ENCODE assay signal across 18 cellular contexts in genomic region chr11:70229737-70230136, GRCh38. TPM values are rescaled to one million over a fixed set of nuclear protein-coding genes. Genes with fewer than 3 reads are reported as not detected.
DNase-seq lines count a peak whose midpoint lies in the region; ATAC-seq, FAIRE-seq and TF ChIP-seq lines count a peak whose summit lies in the region.
"Had no signal": no experiment of that assay in that cellular context is flagged by ENCODE, and none has a peak within 500 bp of the region (broad histone marks: within the 10 kb centered on the region; RNA-seq: fewer than 3 reads in every experiment).

No MANE protein-coding gene starts in this region.

- H4K20me1 ChIP-seq in GM23338 (replicated peaks; ENCODE audit: insufficient read depth) = no peaks in the 10 kb centered on the region

- no peak overlapping the region for H3K27ac ChIP-seq in GM23338 (ENCODE audit: low read depth)
- no peak overlapping the region for H3K27ac ChIP-seq in endodermal cell (ENCODE audit: low read depth, low read length)
- no peak overlapping the region for H3K27ac ChIP-seq in small intestine (ENCODE audit: low read depth in 1 of 2, low read length in 1 of 2)

- no peaks in the 10 kb centered on the region for H3K36me3 ChIP-seq in GM23338 (ENCODE audit: insufficient read depth)
- H3K36me3 ChIP-seq in endodermal cell (ENCODE audit: control insufficient read depth, insufficient read depth, low read length) = no peaks in the 10 kb centered on the region
- H3K36me3 ChIP-seq in small intestine (ENCODE audit: control insufficient read depth in 2 of 2, insufficient read depth in 2 of 2, low read length in 2 of 2) = no peaks in the 10 kb centered on the region

- H3K4me1 ChIP-seq in GM23338 (ENCODE audit: insufficient read depth) (no peaks in the 10 kb centered on the region; the same call in 1 of the 2 replicates), endodermal cell (ENCODE audit: control insufficient read depth, insufficient read depth, low read length) (peaks cover 4% of the 10 kb centered on the region), small intestine (ENCODE audit: control insufficient read depth in 2 of 2, insufficient read depth in 1 of 2, low read depth in 1 of 2, low read length in 1 of 2) (peaks cover 4% of the 10 kb centered on the region in 2 donors)

- H3K4me2 ChIP-seq in GM23338 = no peak overlapping the region

- no peak for DNase-seq in GM23338 (ENCODE audit: low spot score)
- no peak for DNase-seq in endodermal cell
- DNase-seq in nephron progenitor cell = no peak
- peak; percentile 43 for DNase-seq in small intestine
- DNase-seq in activated naive CD4-positive, alpha-beta T cell treated with Interleukin-2 at 50 U/mL for 16 hours = no peak
- no peak for DNase-seq in SK-N-DZ (ENCODE audit: low spot score)
- no peak for DNase-seq in activated gamma-delta T cell (lab: John Stamatoyannopoulos, UW)
- DNase-seq: C1 segment of cervical spinal cord; CD4-positive, alpha-beta memory T cell; COR-L47; DMS153; DND-41; GDM1; H7; HCEC 1CT had no signal

- H3K9me3 Mint-ChIP-seq in GM23338 (no peaks in the 10 kb centered on the region), endodermal cell (peaks cover 2% of the 10 kb centered on the region), nephron progenitor cell (no peaks in the 10 kb centered on the region)
- H3K9me3 Mint-ChIP-seq: CD4-positive, alpha-beta memory T cell had no signal

- FAIRE-seq in small intestine (lab: Jason Lieb, UNC) = no peak
- FAIRE-seq: GM12878, H1 had no signal

- H3K4me3 ChIP-seq in GM23338 (no peak overlapping the region), endodermal cell (ENCODE audit: low read length) (no peak overlapping the region), small intestine (ENCODE audit: low read depth in 1 of 2, low read length in 2 of 2) (no peak overlapping the region)
- H3K4me3 ChIP-seq: GM12878 had no signal

- H3K9me3 ChIP-seq in endodermal cell (ENCODE audit: control insufficient read depth, low read length) = peaks cover 4% of the 10 kb centered on the region
- peaks cover 1% of the 10 kb centered on the region for H3K9me3 ChIP-seq in small intestine (ENCODE audit: control insufficient read depth, low read depth)

- 88 to 91% methylated on average over 3 to 10 of the region's 10 CpGs for WGBS in endodermal cell (ENCODE audit: insufficient coverage in 1 of 2, insufficient read length in 1 of 2), 2 experiments
- WGBS in small intestine, 3 donors = 53 to 70% (median 68%) methylated on average over 10 of the region's 10 CpGs

- H3K27me3 ChIP-seq in GM23338 (ENCODE audit: insufficient read depth) (no peaks in the 10 kb centered on the region), endodermal cell (ENCODE audit: control insufficient read depth, insufficient read depth, low read length, poor library complexity, severe bottlenecking) (no peaks in the 10 kb centered on the region), small intestine (ENCODE audit: control insufficient read depth in 2 of 2, insufficient read depth in 2 of 2, low read length in 2 of 2) (no peaks in the 10 kb centered on the region)

- peaks cover 20% of the 10 kb centered on the region for H3K4me1 Mint-ChIP-seq in GM23338
- H3K4me1 Mint-ChIP-seq in endodermal cell = peaks cover 40% of the 10 kb centered on the region
- peaks cover 29% of the 10 kb centered on the region for H3K4me1 Mint-ChIP-seq in nephron progenitor cell
- H3K4me1 Mint-ChIP-seq: CD4-positive, alpha-beta memory T cell had no signal

- H3K27ac Mint-ChIP-seq in GM23338 (no peak overlapping the region), endodermal cell (peak overlapping the region; percentile 10), nephron progenitor cell (peak overlapping the region; percentile 51)
- H3K27ac Mint-ChIP-seq: CD4-positive, alpha-beta memory T cell had no signal

- H3K79me2 ChIP-seq in GM23338 (replicated peaks; ENCODE audit: insufficient read depth) = no peaks in the 10 kb centered on the region

- H3K36me3 Mint-ChIP-seq in GM23338 (ENCODE audit: low read depth) (no peaks in the 10 kb centered on the region), endodermal cell (ENCODE audit: low read depth) (peaks cover 13% of the 10 kb centered on the region), nephron progenitor cell (ENCODE audit: low read depth) (no peaks in the 10 kb centered on the region)
- H3K36me3 Mint-ChIP-seq: CD4-positive, alpha-beta memory T cell had no signal

- peak overlapping the region; percentile 14; the same call in 1 of the 2 replicates for H2AFZ ChIP-seq in GM23338

- no peaks in the 10 kb centered on the region for H3K9me2 ChIP-seq in GM23338 (ENCODE audit: insufficient read depth)

- H3K4me3 Mint-ChIP-seq in GM23338 = no peak overlapping the region
- no peak overlapping the region for H3K4me3 Mint-ChIP-seq in endodermal cell
- H3K4me3 Mint-ChIP-seq in nephron progenitor cell = no peak overlapping the region
- H3K4me3 Mint-ChIP-seq: CD4-positive, alpha-beta memory T cell had no signal

- H3F3A ChIP-seq in GM23338 (replicated peaks; ENCODE audit: low read depth) = no peaks in the 10 kb centered on the region

- H3K9ac ChIP-seq in endodermal cell (ENCODE audit: extremely low read depth, low read length, poor library complexity, severe bottlenecking) = no peak overlapping the region

- peaks cover 10% of the 10 kb centered on the region for H3K27me3 Mint-ChIP-seq in GM23338 (ENCODE audit: insufficient read depth, low read depth, poor library complexity)
- H3K27me3 Mint-ChIP-seq in endodermal cell (ENCODE audit: insufficient read depth) = no peaks in the 10 kb centered on the region
- H3K27me3 Mint-ChIP-seq in nephron progenitor cell (ENCODE audit: low read depth, poor library complexity) = peaks cover 20% of the 10 kb centered on the region

- ATAC-seq in GM23338 (no peak), GM18511 (IDR thresholded peaks at IDR 0.05; ENCODE audit: unreplicated experiment) (no peak)
- ATAC-seq: GM12878 had no signal

- no peak for TF ChIP-seq CTCF in GM23338 (conservative IDR thresholded peaks at IDR 0.05; ENCODE audit: low read depth in 2 of 2)
- no peak for TF ChIP-seq CTCF in endodermal cell (conservative IDR thresholded peaks at IDR 0.05)
- no peak for TF ChIP-seq CTCF in nephron progenitor cell (IDR thresholded peaks at IDR 0.05)

TF ChIP-seq in GM23338, 12 proteins besides CTCF, POLR2A, EP300 and RAD21 (continues in another document):
- TF ChIP-seq REST (IDR thresholded peaks at IDR 0.05; ENCODE audit: unreplicated experiment) (no peak), ETS1 (IDR thresholded peaks at IDR 0.05) (no peak), EZH2phosphoT487 (IDR thresholded peaks at IDR 0.05; ENCODE audit: unreplicated experiment) (no peak), STAT1 (IDR thresholded peaks at IDR 0.05; ENCODE audit: unreplicated experiment) (no peak)

RNA-seq across cellular contexts. Expression of gene FADD, which starts 26.6 kb away (rescaled TPM):
- total RNA-seq in GM23338 (2014; rRNA removed; shearing (Covaris generic)) = 50.6 and 65.8 TPM in 2 replicates
- polyA plus RNA-seq in GM23338 (2016; fragmentation: Nextera tagmentation; extraction: Ambion mirVana) = 19.6 and 19.7 TPM in 2 replicates
- 10 to 100 TPM; 50.6 to 53.1 TPM for total RNA-seq in endodermal cell
- 24.4 TPM for polyA plus RNA-seq in endodermal cell (2013, experiment 1 of 2)
- polyA plus RNA-seq in endodermal cell (2013, experiment 2 of 2) = 22.4 TPM
- 10 to 100 TPM; 29.5 to 32.7 (median 30.6) TPM for polyA plus RNA-seq in small intestine
- polyA plus RNA-seq in SK-N-DZ (2014; cell fraction: cytosol; rRNA removed) = 33.7 and 36.9 TPM in 2 replicates
- 16.7 and 26.1 TPM in 2 replicates for polyA plus RNA-seq in SK-N-DZ (2014; cell fraction: nucleus; rRNA removed)

RNA-seq across cellular contexts. Expression of gene PPFIA1, which starts 40.8 kb away (rescaled TPM):
- total RNA-seq in GM23338 (2014; rRNA removed; shearing (Covaris generic)) = 62.0 and 66.6 TPM in 2 replicates
- polyA plus RNA-seq in GM23338 (2016; fragmentation: Nextera tagmentation; extraction: Ambion mirVana) (41.7 and 47.0 TPM in 2 replicates), small intestine (10 to 100 TPM; 17.8 to 27.3 (median 23.2) TPM)
- total RNA-seq in endodermal cell = 100 to 1,000 TPM; 105 to 118 TPM
- 47.1 TPM for polyA plus RNA-seq in endodermal cell (2013, experiment 1 of 2)
- 42.1 TPM for polyA plus RNA-seq in endodermal cell (2013, experiment 2 of 2)
- 26.0 and 32.0 TPM in 2 replicates for polyA plus RNA-seq in SK-N-DZ (2014; cell fraction: cytosol; rRNA removed)
- polyA plus RNA-seq in SK-N-DZ (2014; cell fraction: nucleus; rRNA removed) = 41.6 and 60.5 TPM in 2 replicates
